ENCODE assay signal across 2 cellular contexts in genomic region chr1:41199375-41199774, GRCh38.
TF ChIP-seq lines count a peak whose summit lies in the region.

No MANE protein-coding gene starts in this region.

TF ChIP-seq in liver, 16 proteins besides CTCF, POLR2A, EP300 and RAD21 (continued from another document):
- TF ChIP-seq REST (IDR thresholded peaks at IDR 0.05) (no peak), RXRA (IDR thresholded peaks at IDR 0.05) (peak; percentile 92 to 97), HNF4G (IDR thresholded peaks at IDR 0.05) (peak; percentile 54), TAF1 (conservative IDR thresholded peaks at IDR 0.05) (no peak)

TF ChIP-seq in HepG2, 621 proteins besides CTCF, POLR2A, EP300 and RAD21 (continued from another document):
- TF ChIP-seq ZHX2 (IDR thresholded peaks at IDR 0.05; ENCODE audit: low read depth) (no peak), ZHX2 (CRISPR knock-in tag; IDR thresholded peaks at IDR 0.05; ENCODE audit: borderline replicate concordance) (no peak), ZNF691 (CRISPR knock-in tag; IDR thresholded peaks at IDR 0.05; ENCODE audit: borderline replicate concordance, low read depth) (no peak), ELF4 (CRISPR knock-in tag; IDR thresholded peaks at IDR 0.05; ENCODE audit: borderline replicate concordance) (no peak), ZNF557 (CRISPR knock-in tag; IDR thresholded peaks at IDR 0.05) (no peak), ZSCAN31 (CRISPR knock-in tag; IDR thresholded peaks at IDR 0.05; ENCODE audit: low read depth) (no peak), ZNF331 (CRISPR knock-in tag; IDR thresholded peaks at IDR 0.05) (no peak), ZNF124 (CRISPR knock-in tag; IDR thresholded peaks at IDR 0.05) (no peak), ZIK1 (CRISPR knock-in tag; IDR thresholded peaks at IDR 0.05; ENCODE audit: borderline replicate concordance, low read depth) (no peak), CBFB (CRISPR knock-in tag; IDR thresholded peaks at IDR 0.05) (no peak), FOXP4 (CRISPR knock-in tag; IDR thresholded peaks at IDR 0.05) (no peak), KDM5B (CRISPR knock-in tag; IDR thresholded peaks at IDR 0.05; ENCODE audit: borderline replicate concordance) (no peak), KDM1A (CRISPR knock-in tag; IDR thresholded peaks at IDR 0.05) (no peak)
